1 cellular context compared by ENCODE assay signal in the genomic region with DNA sequence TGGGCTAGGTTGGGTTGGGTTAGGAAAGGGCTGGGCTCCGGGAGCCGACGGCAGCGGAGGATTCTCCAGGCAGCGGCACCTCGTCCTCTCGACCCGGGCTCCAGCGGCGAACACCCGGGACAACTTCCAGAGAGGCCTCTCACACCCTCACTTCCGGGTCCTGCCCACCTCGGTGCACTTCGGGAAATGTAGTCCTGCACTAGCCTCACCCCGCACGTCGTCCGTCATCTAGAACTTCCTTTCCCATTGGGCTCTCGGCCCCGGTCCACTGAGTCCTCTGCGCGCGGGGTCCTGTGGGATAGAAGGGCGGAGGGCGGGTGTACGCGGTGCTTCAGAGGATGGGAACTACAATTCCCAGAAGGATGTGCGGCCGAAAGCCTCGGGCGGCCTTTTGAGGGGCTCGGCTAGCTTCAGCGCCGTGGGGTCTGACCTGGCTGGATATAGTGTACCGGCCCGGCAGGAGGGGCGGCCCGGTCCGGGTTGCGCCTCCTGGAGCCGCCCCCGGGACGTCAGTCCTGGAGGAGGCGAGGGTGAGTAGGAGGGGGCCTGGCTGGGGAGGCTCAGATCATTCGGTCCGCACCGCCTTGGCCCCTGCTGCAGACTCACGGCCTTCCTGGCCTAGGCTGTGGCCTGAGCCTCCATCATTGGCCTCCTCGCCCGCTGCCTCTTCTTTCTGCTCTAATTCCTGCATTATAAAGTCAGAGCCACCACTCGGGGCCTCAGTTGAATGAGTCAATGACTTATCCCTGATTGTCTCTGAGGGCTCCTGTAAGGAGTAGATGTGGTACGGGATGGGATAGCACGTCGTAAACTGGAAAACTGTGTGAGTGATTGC.
A peak's percentile ranks its signal among the peaks of the same experiment; 100 is the strongest.
TF ChIP-seq lines count a peak whose summit lies in the region.

A gene (minus strand): TSS at position 114 of the 835 bp plus-strand sequence. CDS start 160 bp downstream, outside the sequence.
A gene with protein sequence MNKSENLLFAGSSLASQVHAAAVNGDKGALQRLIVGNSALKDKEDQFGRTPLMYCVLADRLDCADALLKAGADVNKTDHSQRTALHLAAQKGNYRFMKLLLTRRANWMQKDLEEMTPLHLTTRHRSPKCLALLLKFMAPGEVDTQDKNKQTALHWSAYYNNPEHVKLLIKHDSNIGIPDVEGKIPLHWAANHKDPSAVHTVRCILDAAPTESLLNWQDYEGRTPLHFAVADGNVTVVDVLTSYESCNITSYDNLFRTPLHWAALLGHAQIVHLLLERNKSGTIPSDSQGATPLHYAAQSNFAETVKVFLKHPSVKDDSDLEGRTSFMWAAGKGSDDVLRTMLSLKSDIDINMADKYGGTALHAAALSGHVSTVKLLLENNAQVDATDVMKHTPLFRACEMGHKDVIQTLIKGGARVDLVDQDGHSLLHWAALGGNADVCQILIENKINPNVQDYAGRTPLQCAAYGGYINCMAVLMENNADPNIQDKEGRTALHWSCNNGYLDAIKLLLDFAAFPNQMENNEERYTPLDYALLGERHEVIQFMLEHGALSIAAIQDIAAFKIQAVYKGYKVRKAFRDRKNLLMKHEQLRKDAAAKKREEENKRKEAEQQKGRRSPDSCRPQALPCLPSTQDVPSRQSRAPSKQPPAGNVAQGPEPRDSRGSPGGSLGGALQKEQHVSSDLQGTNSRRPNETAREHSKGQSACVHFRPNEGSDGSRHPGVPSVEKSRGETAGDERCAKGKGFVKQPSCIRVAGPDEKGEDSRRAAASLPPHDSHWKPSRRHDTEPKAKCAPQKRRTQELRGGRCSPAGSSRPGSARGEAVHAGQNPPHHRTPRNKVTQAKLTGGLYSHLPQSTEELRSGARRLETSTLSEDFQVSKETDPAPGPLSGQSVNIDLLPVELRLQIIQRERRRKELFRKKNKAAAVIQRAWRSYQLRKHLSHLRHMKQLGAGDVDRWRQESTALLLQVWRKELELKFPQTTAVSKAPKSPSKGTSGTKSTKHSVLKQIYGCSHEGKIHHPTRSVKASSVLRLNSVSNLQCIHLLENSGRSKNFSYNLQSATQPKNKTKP (plus strand): TSS at position 357 of the 835 bp plus-strand sequence. CDS start 5,279 bp downstream, outside the sequence.

TF ChIP-seq in HepG2, 621 proteins besides CTCF, POLR2A, EP300 and RAD21 (continued from another document and continues in another):
- TF ChIP-seq, protein P1, sequence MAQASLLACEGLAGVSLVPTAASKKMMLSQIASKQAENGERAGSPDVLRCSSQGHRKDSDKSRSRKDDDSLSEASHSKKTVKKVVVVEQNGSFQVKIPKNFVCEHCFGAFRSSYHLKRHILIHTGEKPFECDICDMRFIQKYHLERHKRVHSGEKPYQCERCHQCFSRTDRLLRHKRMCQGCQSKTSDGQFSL (CRISPR knock-in tag; IDR thresholded peaks at IDR 0.05), result no peak
- no peak for TF ChIP-seq CHD2 (IDR thresholded peaks at IDR 0.05; ENCODE audit: low read depth, low read length)
- TF ChIP-seq AGO1 (IDR thresholded peaks at IDR 0.05; ENCODE audit: low read depth, low read length, poor library complexity, severe bottlenecking), result peak; percentile 60
- TF ChIP-seq ZNF543 (CRISPR knock-in tag; IDR thresholded peaks at IDR 0.05), result peak; percentile 66; the same call in 1 of the 2 replicates
- TF ChIP-seq ZFP36 (IDR thresholded peaks at IDR 0.05; ENCODE audit: borderline replicate concordance, low read depth, low read length, partially characterized antibody), result no peak
- no peak for TF ChIP-seq ZBTB7A (CRISPR knock-in tag; IDR thresholded peaks at IDR 0.05)
- TF ChIP-seq FOXO1 (CRISPR knock-in tag; IDR thresholded peaks at IDR 0.05), result peak; percentile 6; the same call in 1 of the 2 replicates
- no peak; the same call in 1 of the 2 replicates for TF ChIP-seq ZNF782 (CRISPR knock-in tag; IDR thresholded peaks at IDR 0.05; ENCODE audit: borderline replicate concordance)
- no peak for TF ChIP-seq POLR2AphosphoS2 (IDR thresholded peaks at IDR 0.05; ENCODE audit: low read depth, low read length)
- TF ChIP-seq, protein P2, sequence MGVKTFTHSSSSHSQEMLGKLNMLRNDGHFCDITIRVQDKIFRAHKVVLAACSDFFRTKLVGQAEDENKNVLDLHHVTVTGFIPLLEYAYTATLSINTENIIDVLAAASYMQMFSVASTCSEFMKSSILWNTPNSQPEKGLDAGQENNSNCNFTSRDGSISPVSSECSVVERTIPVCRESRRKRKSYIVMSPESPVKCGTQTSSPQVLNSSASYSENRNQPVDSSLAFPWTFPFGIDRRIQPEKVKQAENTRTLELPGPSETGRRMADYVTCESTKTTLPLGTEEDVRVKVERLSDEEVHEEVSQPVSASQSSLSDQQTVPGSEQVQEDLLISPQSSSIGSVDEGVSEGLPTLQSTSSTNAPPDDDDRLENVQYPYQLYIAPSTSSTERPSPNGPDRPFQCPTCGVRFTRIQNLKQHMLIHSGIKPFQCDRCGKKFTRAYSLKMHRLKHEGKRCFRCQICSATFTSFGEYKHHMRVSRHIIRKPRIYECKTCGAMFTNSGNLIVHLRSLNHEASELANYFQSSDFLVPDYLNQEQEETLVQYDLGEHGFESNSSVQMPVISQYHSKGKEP (CRISPR knock-in tag; IDR thresholded peaks at IDR 0.05), result peak; percentile 17; the same call in 1 of the 2 replicates
- TF ChIP-seq ZNF317 (CRISPR knock-in tag; IDR thresholded peaks at IDR 0.05), result peak; percentile 77
- TF ChIP-seq MEIS2 (CRISPR knock-in tag; IDR thresholded peaks at IDR 0.05), result no peak
- TF ChIP-seq HNRNPLL (IDR thresholded peaks at IDR 0.05; ENCODE audit: low read depth, low read length, poor library complexity, severe bottlenecking), result peak; percentile 51
- TF ChIP-seq, protein P3, sequence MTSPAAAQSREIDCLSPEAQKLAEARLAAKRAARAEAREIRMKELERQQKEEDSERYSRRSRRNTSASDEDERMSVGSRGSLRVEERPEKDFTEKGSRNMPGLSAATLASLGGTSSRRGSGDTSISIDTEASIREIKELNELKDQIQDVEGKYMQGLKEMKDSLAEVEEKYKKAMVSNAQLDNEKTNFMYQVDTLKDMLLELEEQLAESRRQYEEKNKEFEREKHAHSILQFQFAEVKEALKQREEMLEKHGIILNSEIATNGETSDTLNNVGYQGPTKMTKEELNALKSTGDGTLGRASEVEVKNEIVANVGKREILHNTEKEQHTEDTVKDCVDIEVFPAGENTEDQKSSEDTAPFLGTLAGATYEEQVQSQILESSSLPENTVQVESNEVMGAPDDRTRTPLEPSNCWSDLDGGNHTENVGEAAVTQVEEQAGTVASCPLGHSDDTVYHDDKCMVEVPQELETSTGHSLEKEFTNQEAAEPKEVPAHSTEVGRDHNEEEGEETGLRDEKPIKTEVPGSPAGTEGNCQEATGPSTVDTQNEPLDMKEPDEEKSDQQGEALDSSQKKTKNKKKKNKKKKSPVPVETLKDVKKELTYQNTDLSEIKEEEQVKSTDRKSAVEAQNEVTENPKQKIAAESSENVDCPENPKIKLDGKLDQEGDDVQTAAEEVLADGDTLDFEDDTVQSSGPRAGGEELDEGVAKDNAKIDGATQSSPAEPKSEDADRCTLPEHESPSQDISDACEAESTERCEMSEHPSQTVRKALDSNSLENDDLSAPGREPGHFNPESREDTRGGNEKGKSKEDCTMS (CRISPR knock-in tag; conservative IDR thresholded peaks at IDR 0.05), result no peak
- TF ChIP-seq, protein P4, sequence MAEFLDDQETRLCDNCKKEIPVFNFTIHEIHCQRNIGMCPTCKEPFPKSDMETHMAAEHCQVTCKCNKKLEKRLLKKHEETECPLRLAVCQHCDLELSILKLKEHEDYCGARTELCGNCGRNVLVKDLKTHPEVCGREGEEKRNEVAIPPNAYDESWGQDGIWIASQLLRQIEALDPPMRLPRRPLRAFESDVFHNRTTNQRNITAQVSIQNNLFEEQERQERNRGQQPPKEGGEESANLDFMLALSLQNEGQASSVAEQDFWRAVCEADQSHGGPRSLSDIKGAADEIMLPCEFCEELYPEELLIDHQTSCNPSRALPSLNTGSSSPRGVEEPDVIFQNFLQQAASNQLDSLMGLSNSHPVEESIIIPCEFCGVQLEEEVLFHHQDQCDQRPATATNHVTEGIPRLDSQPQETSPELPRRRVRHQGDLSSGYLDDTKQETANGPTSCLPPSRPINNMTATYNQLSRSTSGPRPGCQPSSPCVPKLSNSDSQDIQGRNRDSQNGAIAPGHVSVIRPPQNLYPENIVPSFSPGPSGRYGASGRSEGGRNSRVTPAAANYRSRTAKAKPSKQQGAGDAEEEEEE (CRISPR knock-in tag; IDR thresholded peaks at IDR 0.05; ENCODE audit: borderline replicate concordance), result no peak
- TF ChIP-seq, protein P5, sequence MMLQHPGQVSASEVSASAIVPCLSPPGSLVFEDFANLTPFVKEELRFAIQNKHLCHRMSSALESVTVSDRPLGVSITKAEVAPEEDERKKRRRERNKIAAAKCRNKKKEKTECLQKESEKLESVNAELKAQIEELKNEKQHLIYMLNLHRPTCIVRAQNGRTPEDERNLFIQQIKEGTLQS (CRISPR knock-in tag; IDR thresholded peaks at IDR 0.05), result no peak
- TF ChIP-seq, protein P6, sequence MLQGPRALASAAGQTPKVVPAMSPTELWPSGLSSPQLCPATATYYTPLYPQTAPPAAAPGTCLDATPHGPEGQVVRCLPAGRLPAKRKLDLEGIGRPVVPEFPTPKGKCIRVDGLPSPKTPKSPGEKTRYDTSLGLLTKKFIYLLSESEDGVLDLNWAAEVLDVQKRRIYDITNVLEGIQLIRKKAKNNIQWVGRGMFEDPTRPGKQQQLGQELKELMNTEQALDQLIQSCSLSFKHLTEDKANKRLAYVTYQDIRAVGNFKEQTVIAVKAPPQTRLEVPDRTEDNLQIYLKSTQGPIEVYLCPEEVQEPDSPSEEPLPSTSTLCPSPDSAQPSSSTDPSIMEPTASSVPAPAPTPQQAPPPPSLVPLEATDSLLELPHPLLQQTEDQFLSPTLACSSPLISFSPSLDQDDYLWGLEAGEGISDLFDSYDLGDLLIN (CRISPR knock-in tag; IDR thresholded peaks at IDR 0.05; ENCODE audit: borderline replicate concordance), result no peak
- TF ChIP-seq SP140L (CRISPR knock-in tag; IDR thresholded peaks at IDR 0.05; ENCODE audit: borderline replicate concordance), result no peak
- no peak for TF ChIP-seq ZFAT (CRISPR knock-in tag; conservative IDR thresholded peaks at IDR 0.05)
- TF ChIP-seq RARA (CRISPR knock-in tag; IDR thresholded peaks at IDR 0.05), result no peak; the same call in 1 of the 2 replicates
- peak; percentile 82 for TF ChIP-seq CREB1 (IDR thresholded peaks at IDR 0.05)
- peak; percentile 89 for TF ChIP-seq CREB1 (CRISPR knock-in tag; IDR thresholded peaks at IDR 0.05)
- TF ChIP-seq ZNF781 (CRISPR knock-in tag; IDR thresholded peaks at IDR 0.05; ENCODE audit: borderline replicate concordance, not compliant biosample characterization), result peak; percentile 45
- TF ChIP-seq SOX6 (IDR thresholded peaks at IDR 0.05), result no peak
- peak; percentile 53; the same call in 1 of the 2 replicates for TF ChIP-seq SOX6 (CRISPR knock-in tag; IDR thresholded peaks at IDR 0.05)
- peak; percentile 85 for TF ChIP-seq KAT8 (CRISPR knock-in tag; IDR thresholded peaks at IDR 0.05)
- 0 out of 2 replicates have a peak, but pooled peaks have one; percentile 57 for TF ChIP-seq ZNF101 (CRISPR knock-in tag; IDR thresholded peaks at IDR 0.05; ENCODE audit: borderline replicate concordance, low read depth)
- TF ChIP-seq SMAD3 (CRISPR knock-in tag; IDR thresholded peaks at IDR 0.05), result peak; percentile 74; the same call in 1 of the 2 replicates
- TF ChIP-seq, protein P7, sequence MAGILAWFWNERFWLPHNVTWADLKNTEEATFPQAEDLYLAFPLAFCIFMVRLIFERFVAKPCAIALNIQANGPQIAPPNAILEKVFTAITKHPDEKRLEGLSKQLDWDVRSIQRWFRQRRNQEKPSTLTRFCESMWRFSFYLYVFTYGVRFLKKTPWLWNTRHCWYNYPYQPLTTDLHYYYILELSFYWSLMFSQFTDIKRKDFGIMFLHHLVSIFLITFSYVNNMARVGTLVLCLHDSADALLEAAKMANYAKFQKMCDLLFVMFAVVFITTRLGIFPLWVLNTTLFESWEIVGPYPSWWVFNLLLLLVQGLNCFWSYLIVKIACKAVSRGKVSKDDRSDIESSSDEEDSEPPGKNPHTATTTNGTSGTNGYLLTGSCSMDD (CRISPR knock-in tag; IDR thresholded peaks at IDR 0.05), result no peak
- TF ChIP-seq TMF1 (CRISPR knock-in tag; IDR thresholded peaks at IDR 0.05; ENCODE audit: low read depth), result peak; percentile 27; the same call in 1 of the 2 replicates
- 0 out of 2 replicates have a peak, but pooled peaks have one; percentile 55 for TF ChIP-seq RCOR2 (CRISPR knock-in tag; IDR thresholded peaks at IDR 0.05)
- TF ChIP-seq MTF2 (CRISPR knock-in tag; IDR thresholded peaks at IDR 0.05; ENCODE audit: borderline replicate concordance), result no peak
- TF ChIP-seq ZNF225 (CRISPR knock-in tag; IDR thresholded peaks at IDR 0.05), result no peak
- no peak for TF ChIP-seq RFX5 (IDR thresholded peaks at IDR 0.05; ENCODE audit: low read depth, low read length)
- peak; percentile 97 for TF ChIP-seq HCFC1 (IDR thresholded peaks at IDR 0.05; ENCODE audit: low read depth, low read length)
- TF ChIP-seq, protein P8, sequence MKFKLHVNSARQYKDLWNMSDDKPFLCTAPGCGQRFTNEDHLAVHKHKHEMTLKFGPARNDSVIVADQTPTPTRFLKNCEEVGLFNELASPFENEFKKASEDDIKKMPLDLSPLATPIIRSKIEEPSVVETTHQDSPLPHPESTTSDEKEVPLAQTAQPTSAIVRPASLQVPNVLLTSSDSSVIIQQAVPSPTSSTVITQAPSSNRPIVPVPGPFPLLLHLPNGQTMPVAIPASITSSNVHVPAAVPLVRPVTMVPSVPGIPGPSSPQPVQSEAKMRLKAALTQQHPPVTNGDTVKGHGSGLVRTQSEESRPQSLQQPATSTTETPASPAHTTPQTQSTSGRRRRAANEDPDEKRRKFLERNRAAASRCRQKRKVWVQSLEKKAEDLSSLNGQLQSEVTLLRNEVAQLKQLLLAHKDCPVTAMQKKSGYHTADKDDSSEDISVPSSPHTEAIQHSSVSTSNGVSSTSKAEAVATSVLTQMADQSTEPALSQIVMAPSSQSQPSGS (CRISPR knock-in tag; IDR thresholded peaks at IDR 0.05), result no peak
- no peak for TF ChIP-seq ZNF496 (CRISPR knock-in tag; IDR thresholded peaks at IDR 0.05; ENCODE audit: insufficient replicate concordance)
- TF ChIP-seq, protein P9, sequence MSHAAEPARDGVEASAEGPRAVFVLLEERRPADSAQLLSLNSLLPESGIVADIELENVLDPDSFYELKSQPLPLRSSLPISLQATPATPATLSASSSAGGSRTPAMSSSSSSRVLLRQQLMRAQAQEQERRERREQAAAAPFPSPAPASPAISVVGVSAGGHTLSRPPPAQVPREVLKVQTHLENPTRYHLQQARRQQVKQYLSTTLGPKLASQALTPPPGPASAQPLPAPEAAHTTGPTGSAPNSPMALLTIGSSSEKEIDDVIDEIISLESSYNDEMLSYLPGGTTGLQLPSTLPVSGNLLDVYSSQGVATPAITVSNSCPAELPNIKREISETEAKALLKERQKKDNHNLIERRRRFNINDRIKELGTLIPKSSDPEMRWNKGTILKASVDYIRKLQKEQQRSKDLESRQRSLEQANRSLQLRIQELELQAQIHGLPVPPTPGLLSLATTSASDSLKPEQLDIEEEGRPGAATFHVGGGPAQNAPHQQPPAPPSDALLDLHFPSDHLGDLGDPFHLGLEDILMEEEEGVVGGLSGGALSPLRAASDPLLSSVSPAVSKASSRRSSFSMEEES (CRISPR knock-in tag; IDR thresholded peaks at IDR 0.05), result no peak
- TF ChIP-seq, protein P10, sequence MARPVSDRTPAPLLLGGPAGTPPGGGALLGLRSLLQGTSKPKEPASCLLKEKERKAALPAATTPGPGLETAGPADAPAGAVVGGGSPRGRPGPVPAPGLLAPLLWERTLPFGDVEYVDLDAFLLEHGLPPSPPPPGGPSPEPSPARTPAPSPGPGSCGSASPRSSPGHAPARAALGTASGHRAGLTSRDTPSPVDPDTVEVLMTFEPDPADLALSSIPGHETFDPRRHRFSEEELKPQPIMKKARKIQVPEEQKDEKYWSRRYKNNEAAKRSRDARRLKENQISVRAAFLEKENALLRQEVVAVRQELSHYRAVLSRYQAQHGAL (CRISPR knock-in tag; IDR thresholded peaks at IDR 0.05; ENCODE audit: not compliant biosample characterization), result no peak
- TF ChIP-seq ZKSCAN5 (CRISPR knock-in tag; IDR thresholded peaks at IDR 0.05), result no peak
- peak; percentile 23; the same call in 1 of the 2 replicates for TF ChIP-seq HDAC2 (CRISPR knock-in tag; IDR thresholded peaks at IDR 0.05)
- no peak; the same call in 1 of the 2 replicates for TF ChIP-seq ZBTB8A (CRISPR knock-in tag; IDR thresholded peaks at IDR 0.05; ENCODE audit: borderline replicate concordance, low read depth)
- no peak for TF ChIP-seq FOXK2 (IDR thresholded peaks at IDR 0.05)
